Comparison of ENCODE assay signal across 23 cellular contexts in genomic region chr11:120139316-120140069, GRCh38. TPM values are rescaled to one million over a fixed set of nuclear protein-coding genes. Genes with fewer than 3 reads are reported as not detected.
DNase-seq lines count a peak whose midpoint lies in the region; ATAC-seq and TF ChIP-seq lines count a peak whose summit lies in the region.
"Had no signal": no experiment of that assay in that cellular context is flagged by ENCODE, and none has a peak within 500 bp of the region (broad histone marks: within the 10 kb centered on the region; RNA-seq: fewer than 3 reads in every experiment).

No MANE protein-coding gene starts in this region.

- CTCF ChIA-PET in activated CD8-positive, alpha-beta T cell treated with anti-CD3 and anti-CD28 coated beads, Interleukin-2, amount 10 ng/mL, durations not matched to agents 7 days and 5 days (lab: Charles Lee) = no interaction called here
- CTCF ChIA-PET in activated CD8-positive, alpha-beta T cell treated with anti-CD3 and anti-CD28 coated beads for 36 hours (lab: Charles Lee) = no interaction called here

- H3K27ac Mint-ChIP-seq in activated CD8-positive, alpha-beta T cell treated with anti-CD3 and anti-CD28 coated beads, Interleukin-2, amount 10 ng/mL, durations not matched to agents 7 days and 5 days = no peak overlapping the region
- H3K27ac Mint-ChIP-seq in activated CD8-positive, alpha-beta T cell treated with anti-CD3 and anti-CD28 coated beads for 36 hours = no peak overlapping the region
- H3K27ac Mint-ChIP-seq: activated B cell treated with CpG ODN at 0.5 μM for 24 hours; activated naive CD8-positive, alpha-beta T cell treated with anti-CD3 and anti-CD28 coated beads, Interleukin-2, amount 10 ng/mL, durations not matched to agents 7 days and 5 days; activated T-helper 2 cell treated with anti-CD3 and anti-CD28 coated beads, Interferon-gamma antibody, Interleukin-2, Interleukin-4, amounts not matched to agents 10 μg/mL and 5 μg/mL and 100 μg/mL, durations not matched to agents 14 hours and 24 hours and 36 hours; CD14-positive monocyte; naive thymus-derived CD8-positive, alpha-beta T cell; T-helper 1 cell treated with Interleukin-12 subunit alpha and Interleukin-12 subunit beta and Interleukin-4 antibody, amounts not matched to agents 30 μg/mL and 1 μg/mL, for 36 hours had no signal

- no peaks in the 10 kb centered on the region for H3K27me3 Mint-ChIP-seq in activated CD8-positive, alpha-beta T cell treated with anti-CD3 and anti-CD28 coated beads, Interleukin-2, amount 10 ng/mL, durations not matched to agents 7 days and 5 days (ENCODE audit: low read depth)
- peaks cover 8% of the 10 kb centered on the region for H3K27me3 Mint-ChIP-seq in activated CD8-positive, alpha-beta T cell treated with anti-CD3 and anti-CD28 coated beads for 36 hours

- DNase-seq in activated CD8-positive, alpha-beta T cell treated with anti-CD3 and anti-CD28 coated beads, Interleukin-2, amount 10 ng/mL, durations not matched to agents 7 days and 5 days = peak; percentile 7
- no peak for DNase-seq in activated CD8-positive, alpha-beta T cell treated with anti-CD3 and anti-CD28 coated beads for 36 hours
- peak; percentile 35 for DNase-seq in NCI-H69 (lab: John Stamatoyannopoulos, UW)
- DNase-seq in hepatic stellate cell (ENCODE audit: low spot score) = peak; percentile 2
- DNase-seq in sciatic nerve (ENCODE audit: low spot score) = peak; percentile 39
- no peak for DNase-seq in DMS 273 treated with DMSO at 0.1 percent for 48 hours (lab: John Stamatoyannopoulos, UW)
- no peak for DNase-seq in HAP-1 (ENCODE audit: low spot score in 2 of 2)
- DNase-seq: activated B cell treated with CpG ODN at 0.5 μM for 24 hours; activated naive CD8-positive, alpha-beta T cell treated with anti-CD3 and anti-CD28 coated beads, Interleukin-2, amount 10 ng/mL, durations not matched to agents 7 days and 5 days; DMS153; hippocampal formation; mesendoderm; NCI-H1105 treated with DMSO at 0.1 percent for 48 hours; NCI-H510A; psoas muscle; SIG-M5 had no signal

- H3K4me1 Mint-ChIP-seq in activated CD8-positive, alpha-beta T cell treated with anti-CD3 and anti-CD28 coated beads, Interleukin-2, amount 10 ng/mL, durations not matched to agents 7 days and 5 days (ENCODE audit: low read depth) = no peaks in the 10 kb centered on the region
- H3K4me1 Mint-ChIP-seq in activated CD8-positive, alpha-beta T cell treated with anti-CD3 and anti-CD28 coated beads for 36 hours (ENCODE audit: low read depth) = no peaks in the 10 kb centered on the region
- H3K4me1 Mint-ChIP-seq: activated B cell treated with CpG ODN at 0.5 μM for 24 hours; activated naive CD8-positive, alpha-beta T cell treated with anti-CD3 and anti-CD28 coated beads, Interleukin-2, amount 10 ng/mL, durations not matched to agents 7 days and 5 days; CD14-positive monocyte; naive thymus-derived CD8-positive, alpha-beta T cell had no signal

- peaks cover 18% of the 10 kb centered on the region for H3K27me3 ChIP-seq in HAP-1 (ENCODE audit: low read depth)

- in situ Hi-C loops in HAP-1 (cut with MboI; ENCODE audit: low sequenced_read_pairs) = no loop called here

- no peak for ATAC-seq in activated CD8-positive, alpha-beta T cell treated with anti-CD3 and anti-CD28 coated beads, Interleukin-2, amount 10 ng/mL, durations not matched to agents 7 days and 5 days
- no peak for ATAC-seq in activated CD8-positive, alpha-beta T cell treated with anti-CD3 and anti-CD28 coated beads for 36 hours
- ATAC-seq in sciatic nerve (no peak), HG02852 (IDR thresholded peaks at IDR 0.05; ENCODE audit: unreplicated experiment) (no peak)
- ATAC-seq: naive thymus-derived CD8-positive, alpha-beta T cell; psoas muscle had no signal

- intact Hi-C loops in activated CD8-positive, alpha-beta T cell treated with anti-CD3 and anti-CD28 coated beads for 36 hours (cut with micrococcal nuclease) = no loop called here
- intact Hi-C loops in sciatic nerve (cut with DNase I) = no loop called here

- no peaks in the 10 kb centered on the region for H3K4me1 ChIP-seq in HAP-1
- H3K4me1 ChIP-seq: psoas muscle had no signal

- POLR2A ChIA-PET in activated CD8-positive, alpha-beta T cell treated with anti-CD3 and anti-CD28 coated beads, Interleukin-2, amount 10 ng/mL, durations not matched to agents 7 days and 5 days (lab: Charles Lee) = no interaction called here
- POLR2A ChIA-PET in activated CD8-positive, alpha-beta T cell treated with anti-CD3 and anti-CD28 coated beads for 36 hours (lab: Charles Lee) = no interaction called here

- H3K4me3 Mint-ChIP-seq in activated CD8-positive, alpha-beta T cell treated with anti-CD3 and anti-CD28 coated beads, Interleukin-2, amount 10 ng/mL, durations not matched to agents 7 days and 5 days = no peak overlapping the region
- no peak overlapping the region for H3K4me3 Mint-ChIP-seq in activated CD8-positive, alpha-beta T cell treated with anti-CD3 and anti-CD28 coated beads for 36 hours
- H3K4me3 Mint-ChIP-seq: activated B cell treated with CpG ODN at 0.5 μM for 24 hours; activated naive CD8-positive, alpha-beta T cell treated with anti-CD3 and anti-CD28 coated beads, Interleukin-2, amount 10 ng/mL, durations not matched to agents 7 days and 5 days; CD14-positive monocyte; naive thymus-derived CD8-positive, alpha-beta T cell; T-helper 1 cell treated with Interleukin-12 subunit alpha and Interleukin-12 subunit beta and Interleukin-4 antibody, amounts not matched to agents 30 μg/mL and 1 μg/mL, for 36 hours had no signal

- no peak for TF ChIP-seq CTCF in activated CD8-positive, alpha-beta T cell treated with anti-CD3 and anti-CD28 coated beads for 36 hours (IDR thresholded peaks at IDR 0.05)

- no peaks in the 10 kb centered on the region for H3K36me3 Mint-ChIP-seq in activated CD8-positive, alpha-beta T cell treated with anti-CD3 and anti-CD28 coated beads, Interleukin-2, amount 10 ng/mL, durations not matched to agents 7 days and 5 days (ENCODE audit: low read depth)
- H3K36me3 Mint-ChIP-seq in activated CD8-positive, alpha-beta T cell treated with anti-CD3 and anti-CD28 coated beads for 36 hours (ENCODE audit: low read depth) = no peaks in the 10 kb centered on the region
- H3K36me3 Mint-ChIP-seq: activated naive CD8-positive, alpha-beta T cell treated with anti-CD3 and anti-CD28 coated beads, Interleukin-2, amount 10 ng/mL, durations not matched to agents 7 days and 5 days; CD14-positive monocyte; naive thymus-derived CD8-positive, alpha-beta T cell had no signal

- H3K4me3 ChIP-seq in HAP-1 = no peak overlapping the region
- H3K4me3 ChIP-seq: psoas muscle had no signal

- H3K36me3 ChIP-seq in HAP-1 (replicated peaks) = no peaks in the 10 kb centered on the region

- no peaks in the 10 kb centered on the region for H3K9me3 ChIP-seq in HAP-1
- H3K9me3 ChIP-seq: psoas muscle had no signal

- H3K9me3 Mint-ChIP-seq in activated CD8-positive, alpha-beta T cell treated with anti-CD3 and anti-CD28 coated beads, Interleukin-2, amount 10 ng/mL, durations not matched to agents 7 days and 5 days (ENCODE audit: insufficient read depth) = no peaks in the 10 kb centered on the region
- H3K9me3 Mint-ChIP-seq in activated CD8-positive, alpha-beta T cell treated with anti-CD3 and anti-CD28 coated beads for 36 hours = no peaks in the 10 kb centered on the region
- H3K9me3 Mint-ChIP-seq: activated B cell treated with CpG ODN at 0.5 μM for 24 hours; activated naive CD8-positive, alpha-beta T cell treated with anti-CD3 and anti-CD28 coated beads, Interleukin-2, amount 10 ng/mL, durations not matched to agents 7 days and 5 days; activated T-helper 2 cell treated with anti-CD3 and anti-CD28 coated beads, Interferon-gamma antibody, Interleukin-2, Interleukin-4, amounts not matched to agents 10 μg/mL and 5 μg/mL and 100 μg/mL, durations not matched to agents 14 hours and 24 hours and 36 hours; CD14-positive monocyte; naive thymus-derived CD8-positive, alpha-beta T cell; T-helper 1 cell treated with Interleukin-12 subunit alpha and Interleukin-12 subunit beta and Interleukin-4 antibody, amounts not matched to agents 30 μg/mL and 1 μg/mL, for 36 hours had no signal

RNA-seq across cellular contexts. Expression of gene TRIM29, which starts 1.6 kb away (rescaled TPM):
- not detected for total RNA-seq in activated CD8-positive, alpha-beta T cell treated with anti-CD3 and anti-CD28 coated beads, Interleukin-2, amount 10 ng/mL, durations not matched to agents 7 days and 5 days
- total RNA-seq in activated CD8-positive, alpha-beta T cell treated with anti-CD3 and anti-CD28 coated beads for 36 hours = not detected
- total RNA-seq in sciatic nerve = 33.2 TPM
- total RNA-seq: A673; activated B cell treated with CpG ODN at 0.5 μM for 24 hours; activated CD8-positive, alpha-beta memory T cell treated with anti-CD3 and anti-CD28 coated beads for 36 hours; activated naive CD8-positive, alpha-beta T cell treated with anti-CD3 and anti-CD28 coated beads, Interleukin-2, amount 10 ng/mL, durations not matched to agents 7 days and 5 days; activated T-helper 2 cell treated with anti-CD3 and anti-CD28 coated beads, Interferon-gamma antibody, Interleukin-2, Interleukin-4, amounts not matched to agents 10 μg/mL and 5 μg/mL and 100 μg/mL, durations not matched to agents 14 hours and 24 hours and 36 hours; naive thymus-derived CD8-positive, alpha-beta T cell had no signal

Comparison
In these comparisons a context has a peak if more than half of its experiments do, and no peak if none do; other contexts are left out.
1. DNase-seq: peak in activated CD8-positive, alpha-beta T cell treated with anti-CD3 and anti-CD28 coated beads, Interleukin-2, amount 10 ng/mL, durations not matched to agents 7 days and 5 days (single experiment), NCI-H69 (single experiment), hepatic stellate cell (single experiment) and sciatic nerve (single experiment); none in activated CD8-positive, alpha-beta T cell treated with anti-CD3 and anti-CD28 coated beads for 36 hours (single experiment), DMS 273 treated with DMSO at 0.1 percent for 48 hours (single experiment) and HAP-1 (0 of 2).
2. RNA of gene TRIM29, which starts 1.6 kb away (total RNA-seq): 33.2 TPM in sciatic nerve (single experiment); not detected in activated CD8-positive, alpha-beta T cell treated with anti-CD3 and anti-CD28 coated beads, Interleukin-2, amount 10 ng/mL, durations not matched to agents 7 days and 5 days and not detected in activated CD8-positive, alpha-beta T cell treated with anti-CD3 and anti-CD28 coated beads for 36 hours; every median in the first group is over 10 times any median in the second.